28 cellular contexts compared by ENCODE assay signal in genomic region chr1:6505367-6506209, GRCh38. TPM values are rescaled to one million over a fixed set of nuclear protein-coding genes. Genes with fewer than 3 reads are reported as not detected.
DNase-seq lines count a peak whose midpoint lies in the region; ATAC-seq, FAIRE-seq and TF ChIP-seq lines count a peak whose summit lies in the region.
"Had no signal": no experiment of that assay in that cellular context is flagged by ENCODE, and none has a peak within 500 bp of the region (broad histone marks: within the 10 kb centered on the region; RNA-seq: fewer than 3 reads in every experiment).

No MANE protein-coding gene starts in this region.

- no peak for TF ChIP-seq EP300 in K562 (IDR thresholded peaks at IDR 0.05; ENCODE audit: low read length)

- H3K27ac ChIP-seq in BLaER1 treated with 17β-estradiol and CSF1 and Interleukin-3, amounts not matched to agents 10 nM and 100 nM: no peak overlapping the region
- H3K27ac ChIP-seq in K562 (ENCODE audit: extremely low read depth, low read depth, low read length): no peak overlapping the region
- no peak overlapping the region for H3K27ac ChIP-seq in neural progenitor cell
- H3K27ac ChIP-seq: GM23248, SJSA1 had no signal

- peaks cover 66 to 99% (median 89%) of the 10 kb centered on the region in 10 experiments for H3K4me1 ChIP-seq in BLaER1 treated with 17β-estradiol and CSF1 and Interleukin-3, amounts not matched to agents 10 nM and 100 nM
- peaks cover 0 to 55% of the 10 kb centered on the region in 2 experiments; a peak in 2 of 5 replicates for H3K4me1 ChIP-seq in K562 (replicated peaks in 1 of 2; ENCODE audit: control insufficient read depth in 2 of 2, insufficient read depth in 2 of 2, low read length in 2 of 2)
- H3K4me1 ChIP-seq in neural progenitor cell: peaks cover 5% of the 10 kb centered on the region
- H3K4me1 ChIP-seq: Caco-2, SJSA1 had no signal

- in situ Hi-C loops in K562 (cut with MboI): no loop called here

- no peak for FAIRE-seq in K562 (lab: Jason Lieb, UNC)
- FAIRE-seq: A204.1, G401.6 had no signal

- H3K4me2 ChIP-seq in BLaER1 treated with 17β-estradiol and CSF1 and Interleukin-3, amounts not matched to agents 10 nM and 100 nM: peak overlapping the region in 9 of 11 experiments; percentile 52 to 96 (median 83); a peak in 17 of 22 replicates
- H3K4me2 ChIP-seq in K562 (ENCODE audit: insufficient read depth, low read length) (no peak overlapping the region), neural progenitor cell (no peak overlapping the region)

- peak overlapping the region; percentile 5 for H3K27ac Mint-ChIP-seq in endothelial cell (ENCODE audit: unreplicated experiment)
- H3K27ac Mint-ChIP-seq in neural progenitor cell: peak overlapping the region; percentile 90
- no peak overlapping the region for H3K27ac Mint-ChIP-seq in mesothelial cell of epicardium
- H3K27ac Mint-ChIP-seq: CD4-positive, alpha-beta memory T cell had no signal

- H3K9me1 ChIP-seq in K562 (ENCODE audit: control insufficient read depth, insufficient read depth, low read length): no peaks in the 10 kb centered on the region

- H3K9me3 ChIP-seq in BLaER1 treated with 17β-estradiol and CSF1 and Interleukin-3, amounts not matched to agents 10 nM and 100 nM (replicated peaks in 1 of 11): no peaks in the 10 kb centered on the region
- H3K9me3 ChIP-seq in K562 (replicated peaks; ENCODE audit: control insufficient read depth, insufficient read depth, low read depth, low read length) (no peaks in the 10 kb centered on the region), neural progenitor cell (ENCODE audit: low read depth) (no peaks in the 10 kb centered on the region)
- H3K9me3 ChIP-seq: Caco-2, SJSA1 had no signal

- BruUV-seq in K562 (replicated peaks; lab: Mats Ljungman, UMichigan): no TSS peak

- CTCF ChIA-PET in K562 (lab: Yijun Ruan, JAX; ENCODE audit: low intra/inter-chr PET ratio): no interaction called here

- H3F3A ChIP-seq in neural progenitor cell (ENCODE audit: low read depth): no peaks in the 10 kb centered on the region

- ATAC-seq in K562 (no peak), HG03521 (IDR thresholded peaks at IDR 0.05; ENCODE audit: unreplicated experiment) (no peak)

- H3K4me3 Mint-ChIP-seq in endothelial cell (ENCODE audit: unreplicated experiment) (no peak overlapping the region), neural progenitor cell (no peak overlapping the region), mesothelial cell of epicardium (no peak overlapping the region)
- H3K4me3 Mint-ChIP-seq: CD4-positive, alpha-beta memory T cell had no signal

- WGBS in K562 (ENCODE audit: insufficient coverage, low coverage, missing lambda C conversion rate): 22% methylated on average over 30 of the region's 31 CpGs

- intact Hi-C loops in K562 (cut with micrococcal nuclease): no loop called here

- TF ChIP-seq RAD21 in K562 (CRISPR knock-in tag; conservative IDR thresholded peaks at IDR 0.05 in 1 of 2, IDR thresholded peaks at IDR 0.05 in 1 of 2): no peak

- no peak for TF ChIP-seq POLR2A in K562 (conservative IDR thresholded peaks at IDR 0.05)

- H3K27me3 Mint-ChIP-seq in endothelial cell (ENCODE audit: unreplicated experiment) (peaks cover 12% of the 10 kb centered on the region), neural progenitor cell (ENCODE audit: insufficient read depth, low read depth) (peaks cover 7% of the 10 kb centered on the region), mesothelial cell of epicardium (ENCODE audit: low read depth) (no peaks in the 10 kb centered on the region)

- no peak overlapping the region for H3K4me3 ChIP-seq in BLaER1 treated with 17β-estradiol and CSF1 and Interleukin-3, amounts not matched to agents 10 nM and 100 nM
- H3K4me3 ChIP-seq in K562: no peak overlapping the region
- no peak overlapping the region for H3K4me3 ChIP-seq in neural progenitor cell
- H3K4me3 ChIP-seq: GM23248, SJSA1 had no signal

- no peak for TF ChIP-seq CTCF in K562 (IDR thresholded peaks at IDR 0.05 in 2 of 3, conservative IDR thresholded peaks at IDR 0.05 in 1 of 3; ENCODE audit: insufficient read depth in 2 of 3, low read depth in 1 of 3, low read length in 3 of 3)
- no peak for TF ChIP-seq CTCF in endothelial cell (IDR thresholded peaks at IDR 0.05; ENCODE audit: unreplicated experiment)
- no peak for TF ChIP-seq CTCF in neural progenitor cell (IDR thresholded peaks at IDR 0.05)
- TF ChIP-seq CTCF in mesothelial cell of epicardium (IDR thresholded peaks at IDR 0.05; ENCODE audit: unreplicated experiment): no peak

- H2AFZ ChIP-seq in K562 (ENCODE audit: low read depth, low read length) (no peak overlapping the region), neural progenitor cell (replicated peaks) (no peak overlapping the region)
- H2AFZ ChIP-seq: GM23248 had no signal

- H4K20me1 ChIP-seq in BLaER1 treated with 17β-estradiol and CSF1 and Interleukin-3, amounts not matched to agents 10 nM and 100 nM: peaks cover 0 to 98% (median 16%) of the 10 kb centered on the region in 11 experiments; a peak in 13 of 22 replicates
- H4K20me1 ChIP-seq in K562 (replicated peaks; ENCODE audit: control insufficient read depth, insufficient read depth, low read length): peaks cover 40% of the 10 kb centered on the region
- no peaks in the 10 kb centered on the region for H4K20me1 ChIP-seq in neural progenitor cell (ENCODE audit: low read depth)

- H3K27me3 ChIP-seq in BLaER1 treated with 17β-estradiol and CSF1 and Interleukin-3, amounts not matched to agents 10 nM and 100 nM: peaks cover 0 to 86% (median 0%) of the 10 kb centered on the region in 11 experiments; a peak in 9 of 22 replicates
- H3K27me3 ChIP-seq in K562 (ENCODE audit: control insufficient read depth in 2 of 2, insufficient read depth in 2 of 2, low read length in 2 of 2): peaks cover 85 to 100% of the 10 kb centered on the region in 2 experiments
- H3K27me3 ChIP-seq in neural progenitor cell: no peaks in the 10 kb centered on the region
- H3K27me3 ChIP-seq: SJSA1 had no signal

- H3K36me3 Mint-ChIP-seq in endothelial cell (ENCODE audit: low read depth, unreplicated experiment) (no peaks in the 10 kb centered on the region), neural progenitor cell (no peaks in the 10 kb centered on the region), mesothelial cell of epicardium (no peaks in the 10 kb centered on the region)
- H3K36me3 Mint-ChIP-seq: CD4-positive, alpha-beta memory T cell had no signal

- POLR2A ChIA-PET in K562 (lab: Yijun Ruan, JAX): interaction anchor here (0.6 to 6.1 kb wide), 8 partner anchors 10 to 146 kb away, joined by 3 to 57 read pairs (median 4); partner anchors contain the start of genes NOL9 and TAS1R1

- H3K4me1 Mint-ChIP-seq in endothelial cell (ENCODE audit: unreplicated experiment): no peaks in the 10 kb centered on the region
- H3K4me1 Mint-ChIP-seq in neural progenitor cell: peaks cover 22% of the 10 kb centered on the region
- peaks cover 10% of the 10 kb centered on the region for H3K4me1 Mint-ChIP-seq in mesothelial cell of epicardium

- DNase-seq in K562 (ENCODE audit: extremely low read depth in 1 of 4, low spot score in 3 of 4): no peak
- DNase-seq in endothelial cell (ENCODE audit: low spot score): no peak
- no peak for DNase-seq in neural progenitor cell (ENCODE audit: low spot score)
- DNase-seq in COLO829 (ENCODE audit: low spot score): no peak
- DNase-seq in mesothelial cell of epicardium (ENCODE audit: low spot score in 2 of 2, unreplicated experiment in 2 of 2): no peak
- DNase-seq in activated gamma-delta T cell treated with Interleukin-2 at 50 U/mL for 16 hours: no peak
- DNase-seq: C1 segment of cervical spinal cord; Caco-2; CD4-positive, alpha-beta memory T cell; GM23248; HCEC 1CT; Kasumi-1; NCI-H1092 treated with DMSO at 0.1 percent for 48 hours; NCI-H1436 treated with DMSO at 0.1 percent for 48 hours; NCI-H187 treated with DMSO at 0.1 percent for 48 hours; NCI-H2107; NCI-H446; NCI-H524 treated with DMSO at 0.1 percent for 48 hours; NCI-H82; NK-92 treated with Interleukin-12 subunit alpha and Interleukin-12 subunit beta, amount 100 ng/mL, for 24 hours; Right ventricle myocardium superior; RPMI8226 had no signal

- peak overlapping the region in 1 of 11 experiments; percentile 11; a peak in 1 of 22 replicates for H3K9ac ChIP-seq in BLaER1 treated with 17β-estradiol and CSF1 and Interleukin-3, amounts not matched to agents 10 nM and 100 nM
- H3K9ac ChIP-seq in K562 (ENCODE audit: insufficient read depth in 1 of 2, low read depth in 2 of 2, low read length in 2 of 2): peak overlapping the region in 1 of 2 experiments; percentile 62; a peak in 2 of 4 replicates
- no peak overlapping the region for H3K9ac ChIP-seq in neural progenitor cell
- H3K9ac ChIP-seq: GM23248 had no signal

- H3K79me2 ChIP-seq in K562 (ENCODE audit: control insufficient read depth, insufficient read depth, low read length): no peaks in the 10 kb centered on the region
- no peaks in the 10 kb centered on the region for H3K79me2 ChIP-seq in neural progenitor cell (ENCODE audit: low read depth)

- no peaks in the 10 kb centered on the region for H3K36me3 ChIP-seq in BLaER1 treated with 17β-estradiol and CSF1 and Interleukin-3, amounts not matched to agents 10 nM and 100 nM
- no peaks in the 10 kb centered on the region for H3K36me3 ChIP-seq in K562 (ENCODE audit: control insufficient read depth, insufficient read depth, low read length)
- no peaks in the 10 kb centered on the region for H3K36me3 ChIP-seq in neural progenitor cell
- H3K36me3 ChIP-seq: SJSA1 had no signal

- H3K9me3 Mint-ChIP-seq in endothelial cell (ENCODE audit: unreplicated experiment) (no peaks in the 10 kb centered on the region), neural progenitor cell (no peaks in the 10 kb centered on the region), mesothelial cell of epicardium (no peaks in the 10 kb centered on the region)
- H3K9me3 Mint-ChIP-seq: CD4-positive, alpha-beta memory T cell had no signal

RNA-seq across cellular contexts. Expression of gene PLEKHG5, which starts 14.1 kb away (rescaled TPM):
- total RNA-seq in K562 (2011; cell fraction: chromatin; rRNA removed; ENCODE audit: low replicate concordance): 0.51 and 2.5 TPM in 2 replicates
- total RNA-seq in K562 (2011; cell fraction: nucleolus; rRNA removed): 1.4 and 1.5 TPM in 2 replicates
- 0.88 and 0.99 TPM in 2 replicates for total RNA-seq in K562 (2011; cell fraction: nucleoplasm; rRNA removed)
- total RNA-seq in K562 (2014; rRNA removed) (0.05 and 0.20 TPM in 2 replicates), K562 (2014; rRNA removed; fragmentation: Illumina TruSeq; extraction: Trizol) (0.04 TPM in 1 of 2 replicates, not detected in the other), K562 (2015; rRNA removed; fragmentation: Illumina TruSeq; extraction: Trizol) (not detected in 2 replicates), K562 (2021) (0.29 TPM in 2 replicates), endothelial cell (ENCODE audit: unreplicated experiment) (109 TPM), neural progenitor cell (ENCODE audit: low replicate concordance) (7.4 and 25.9 TPM in 2 replicates), mesothelial cell of epicardium (49.3 to 51.2 TPM (median 50.7 TPM) in 3 replicates)
- polyA plus RNA-seq in K562 (2011; rRNA removed) (0.11 and 0.16 TPM in 2 replicates), K562 (2014; fragmentation: Illumina TruSeq; extraction: Trizol) (0.07 and 0.12 TPM in 2 replicates), K562 (2014; fragmentation: Nextera tagmentation; extraction: Ambion mirVana) (not detected), K562 (2014; rRNA removed) (0.13 and 0.26 TPM in 2 replicates)
- 0.06 and 0.49 TPM in 2 replicates for polyA plus RNA-seq in K562 (2011; cell fraction: cytosol; rRNA removed)
- 0.94 and 1.8 TPM in 2 replicates for polyA plus RNA-seq in K562 (2011; cell fraction: nucleus; rRNA removed)
- 0.04 and 0.07 TPM in 2 replicates for polyA plus RNA-seq in K562 (2012)
- 0.12 and 0.14 TPM in 2 replicates for polyA minus RNA-seq in K562 (2011; rRNA and poly(A)+ RNA removed)
- 0.29 TPM in 1 of 2 replicates, not detected in the other for polyA minus RNA-seq in K562 (2011; cell fraction: cytosol; rRNA and poly(A)+ RNA removed)
- 1.2 TPM in 2 replicates for polyA minus RNA-seq in K562 (2011; cell fraction: nucleus; rRNA and poly(A)+ RNA removed)

RNA-seq across cellular contexts. Expression of gene TNFRSF25, which starts 39.6 kb away (rescaled TPM):
- 2.3 TPM in 1 of 2 replicates, not detected in the other for total RNA-seq in K562 (2011; cell fraction: chromatin; rRNA removed; ENCODE audit: low replicate concordance)
- total RNA-seq in K562 (2011; cell fraction: nucleolus; rRNA removed): 0.26 and 2.2 TPM in 2 replicates
- total RNA-seq in K562 (2011; cell fraction: nucleoplasm; rRNA removed): 1.2 and 1.6 TPM in 2 replicates
- total RNA-seq in K562 (2014; rRNA removed) (not detected in 2 replicates), K562 (2014; rRNA removed; fragmentation: Illumina TruSeq; extraction: Trizol) (not detected in 2 replicates), K562 (2015; rRNA removed; fragmentation: Illumina TruSeq; extraction: Trizol) (not detected in 2 replicates), K562 (2021) (0.49 and 0.89 TPM in 2 replicates), endothelial cell (ENCODE audit: unreplicated experiment) (104 TPM), neural progenitor cell (ENCODE audit: low replicate concordance) (15.6 and 23.7 TPM in 2 replicates), mesothelial cell of epicardium (38.9 to 41.6 TPM (median 39.4 TPM) in 3 replicates)
- polyA plus RNA-seq in K562 (2011; rRNA removed) (0.14 and 0.24 TPM in 2 replicates), K562 (2014; fragmentation: Illumina TruSeq; extraction: Trizol) (not detected in 2 replicates), K562 (2014; fragmentation: Nextera tagmentation; extraction: Ambion mirVana) (not detected), K562 (2014; rRNA removed) (not detected in 2 replicates)
- polyA plus RNA-seq in K562 (2011; cell fraction: cytosol; rRNA removed): 0.16 and 0.30 TPM in 2 replicates
- 0.90 and 2.6 TPM in 2 replicates for polyA plus RNA-seq in K562 (2011; cell fraction: nucleus; rRNA removed)
- 0.10 and 0.14 TPM in 2 replicates for polyA plus RNA-seq in K562 (2012)
- polyA minus RNA-seq in K562 (2011; rRNA and poly(A)+ RNA removed): not detected in 2 replicates
- polyA minus RNA-seq in K562 (2011; cell fraction: cytosol; rRNA and poly(A)+ RNA removed): not detected in 2 replicates
- polyA minus RNA-seq in K562 (2011; cell fraction: nucleus; rRNA and poly(A)+ RNA removed): 0.13 TPM in 1 of 2 replicates, not detected in the other

RNA-seq across cellular contexts. Expression of gene NOL9, which starts 48.7 kb away (rescaled TPM):
- total RNA-seq in K562 (2011; cell fraction: chromatin; rRNA removed; ENCODE audit: low replicate concordance): 408 and 415 TPM in 2 replicates
- total RNA-seq in K562 (2011; cell fraction: nucleolus; rRNA removed): 189 and 201 TPM in 2 replicates
- 302 and 309 TPM in 2 replicates for total RNA-seq in K562 (2011; cell fraction: nucleoplasm; rRNA removed)
- total RNA-seq in K562 (2014; rRNA removed) (47.3 and 58.4 TPM in 2 replicates), K562 (2014; rRNA removed; fragmentation: Illumina TruSeq; extraction: Trizol) (62.5 and 63.6 TPM in 2 replicates), K562 (2015; rRNA removed; fragmentation: Illumina TruSeq; extraction: Trizol) (52.8 and 56.5 TPM in 2 replicates), K562 (2021) (76.5 and 79.3 TPM in 2 replicates), endothelial cell (ENCODE audit: unreplicated experiment) (26.9 TPM), neural progenitor cell (ENCODE audit: low replicate concordance) (28.1 and 48.0 TPM in 2 replicates), mesothelial cell of epicardium (37.5 to 44.4 TPM (median 37.9 TPM) in 3 replicates)
- polyA plus RNA-seq in K562 (2011; rRNA removed) (52.3 and 52.7 TPM in 2 replicates), K562 (2014; fragmentation: Illumina TruSeq; extraction: Trizol) (25.8 and 30.1 TPM in 2 replicates), K562 (2014; fragmentation: Nextera tagmentation; extraction: Ambion mirVana) (10 to 100 TPM in 1 of 2 experiments, 1 to 10 TPM in 1; 5.6 to 10.1 TPM), K562 (2014; rRNA removed) (35.6 and 40.0 TPM in 2 replicates)
- 19.5 and 29.3 TPM in 2 replicates for polyA plus RNA-seq in K562 (2011; cell fraction: cytosol; rRNA removed)
- 60.2 and 68.3 TPM in 2 replicates for polyA plus RNA-seq in K562 (2011; cell fraction: nucleus; rRNA removed)
- 9.6 and 15.3 TPM in 2 replicates for polyA plus RNA-seq in K562 (2012)
- 80.8 and 105 TPM in 2 replicates for polyA minus RNA-seq in K562 (2011; rRNA and poly(A)+ RNA removed)
- 22.9 and 38.4 TPM in 2 replicates for polyA minus RNA-seq in K562 (2011; cell fraction: cytosol; rRNA and poly(A)+ RNA removed)
- 42.3 and 74.4 TPM in 2 replicates for polyA minus RNA-seq in K562 (2011; cell fraction: nucleus; rRNA and poly(A)+ RNA removed)

RNA-seq across cellular contexts. Expression of gene TAS1R1, which starts 49.5 kb away (rescaled TPM):
- 0.28 and 0.44 TPM in 2 replicates for total RNA-seq in K562 (2011; cell fraction: chromatin; rRNA removed; ENCODE audit: low replicate concordance)
- total RNA-seq in K562 (2011; cell fraction: nucleolus; rRNA removed): 0.39 TPM in 1 of 2 replicates, not detected in the other
- 0.15 TPM in 1 of 2 replicates, not detected in the other for total RNA-seq in K562 (2011; cell fraction: nucleoplasm; rRNA removed)
- not detected in 2 replicates for total RNA-seq in K562 (2014; rRNA removed)
- not detected in 2 replicates for total RNA-seq in K562 (2014; rRNA removed; fragmentation: Illumina TruSeq; extraction: Trizol)
- total RNA-seq in K562 (2015; rRNA removed; fragmentation: Illumina TruSeq; extraction: Trizol): not detected in 2 replicates
- not detected in 2 replicates for total RNA-seq in K562 (2021)
- polyA plus RNA-seq in K562 (2011; rRNA removed): 0.04 and 0.06 TPM in 2 replicates
- polyA plus RNA-seq in K562 (2011; cell fraction: cytosol; rRNA removed): 0.01 and 0.04 TPM in 2 replicates
- 0.06 TPM in 1 of 2 replicates, not detected in the other for polyA plus RNA-seq in K562 (2011; cell fraction: nucleus; rRNA removed)
- 0.07 and 0.12 TPM in 2 replicates for polyA plus RNA-seq in K562 (2012)
- not detected in 2 replicates for polyA plus RNA-seq in K562 (2014; fragmentation: Illumina TruSeq; extraction: Trizol)
- not detected for polyA plus RNA-seq in K562 (2014; fragmentation: Nextera tagmentation; extraction: Ambion mirVana)
- not detected in 2 replicates for polyA plus RNA-seq in K562 (2014; rRNA removed)
- polyA minus RNA-seq in K562 (2011; rRNA and poly(A)+ RNA removed): 0.11 TPM in 1 of 2 replicates, not detected in the other
- not detected in 2 replicates for polyA minus RNA-seq in K562 (2011; cell fraction: cytosol; rRNA and poly(A)+ RNA removed)
- polyA minus RNA-seq in K562 (2011; cell fraction: nucleus; rRNA and poly(A)+ RNA removed): not detected in 2 replicates
- total RNA-seq in endothelial cell (ENCODE audit: unreplicated experiment): not detected
- total RNA-seq in neural progenitor cell (ENCODE audit: low replicate concordance): not detected in 2 replicates
- total RNA-seq in mesothelial cell of epicardium: not detected in 3 replicates
- total RNA-seq: Caco-2; CD4-positive, alpha-beta memory T cell; GM23248; HT-29; Right ventricle myocardium superior; SJSA1 had no signal
- polyA plus RNA-seq: CD4-positive, alpha-beta memory T cell; GM23248 had no signal

Comparison
In these comparisons a context has a peak if more than half of its experiments do, and no peak if none do; other contexts are left out.
1. H3K4me2 ChIP-seq: peak in BLaER1 treated with 17β-estradiol and CSF1 and Interleukin-3, amounts not matched to agents 10 nM and 100 nM (9 of 11); none in K562 (single experiment) and neural progenitor cell (single experiment).